In genomic region chr4:66606908-66607307, GRCh38 we compare ENCODE assay signal across 22 cellular contexts.
"Had no signal": no experiment of that assay in that cellular context is flagged by ENCODE, and none has a peak within 500 bp of the region (broad histone marks: within the 10 kb centered on the region; RNA-seq: fewer than 3 reads in every experiment).

No MANE protein-coding gene starts in this region.

- H3K4me3 ChIP-seq: coronary artery, esophagus squamous epithelium, psoas muscle, right lobe of liver, smooth muscle cell, transverse colon had no signal

- H3K4me2 ChIP-seq: smooth muscle cell had no signal

- ATAC-seq: activated T-cell treated with anti-CD3 and anti-CD28 coated beads, Interleukin-2, amount 50 U/mL, for 72 hours; psoas muscle; right lobe of liver; stimulated activated naive CD8-positive, alpha-beta T cell treated with anti-CD3 and anti-CD28 coated beads, Interleukin-15, Interleukin-2, amounts not matched to agents 100 U/mL and 50 U/mL, for 24 hours had no signal

- DNase-seq: activated CD4-positive, alpha-beta T cell treated with anti-CD3 and anti-CD28 coated beads, Interleukin-2, amount 10 ng/mL, durations not matched to agents 24 days and 14 days; activated CD4-positive, CD25-positive, alpha-beta regulatory T cell; activated CD8-positive, alpha-beta memory T cell treated with anti-CD3 and anti-CD28 coated beads, Interleukin-2, amount 50 U/mL, for 48 hours; activated gamma-delta T cell treated with Interleukin-2 at 50 U/mL for 16 hours; activated T-cell treated with anti-CD3 and anti-CD28 coated beads, Interleukin-2, amount 50 U/mL, for 72 hours; amniotic stem cell; brain microvascular endothelial cell; esophagus squamous epithelium; hippocampal formation; immature natural killer cell; psoas muscle; right lobe of liver; stimulated activated CD4-positive, alpha-beta T cell treated with anti-CD3 and anti-CD28 coated beads, Interleukin-4, amount 100 ng/mL, for 4 hours; stimulated activated CD8-positive, alpha-beta memory T cell treated with anti-CD3 and anti-CD28 coated beads, Interleukin-4, amount 100 ng/mL, for 48 hours; stimulated activated naive CD8-positive, alpha-beta T cell treated with anti-CD3 and anti-CD28 coated beads, Interleukin-15, Interleukin-2, amounts not matched to agents 100 U/mL and 50 U/mL, for 24 hours; transverse colon had no signal

- H3K36me3 ChIP-seq: brain microvascular endothelial cell, esophagus squamous epithelium, right lobe of liver, transverse colon had no signal

- H3K27ac Mint-ChIP-seq: activated CD4-positive, alpha-beta T cell treated with anti-CD3 and anti-CD28 coated beads, Interleukin-2, amount 10 ng/mL, durations not matched to agents 24 days and 14 days; activated naive CD8-positive, alpha-beta T cell; activated T-cell treated with anti-CD3 and anti-CD28 coated beads, Interleukin-2, amount 50 U/mL, for 72 hours; immature natural killer cell had no signal

- H3K27me3 ChIP-seq: brain microvascular endothelial cell, esophagus squamous epithelium, right lobe of liver, transverse colon had no signal

- H3K9me3 ChIP-seq: esophagus squamous epithelium, psoas muscle, right lobe of liver, transverse colon had no signal

- H3K27ac ChIP-seq: brain microvascular endothelial cell, coronary artery, esophagus squamous epithelium, psoas muscle, right lobe of liver, transverse colon had no signal

- H3K4me3 Mint-ChIP-seq: activated CD4-positive, alpha-beta T cell treated with anti-CD3 and anti-CD28 coated beads, Interleukin-2, amount 10 ng/mL, durations not matched to agents 24 days and 14 days; activated naive CD8-positive, alpha-beta T cell; activated T-cell treated with anti-CD3 and anti-CD28 coated beads, Interleukin-2, amount 50 U/mL, for 72 hours; central memory CD8-positive, alpha-beta T cell; immature natural killer cell had no signal

- H3K36me3 Mint-ChIP-seq: activated naive CD8-positive, alpha-beta T cell; immature natural killer cell had no signal

- H3K4me1 ChIP-seq: esophagus squamous epithelium, psoas muscle, right lobe of liver, transverse colon had no signal

- H3K27me3 Mint-ChIP-seq: activated CD4-positive, alpha-beta T cell treated with anti-CD3 and anti-CD28 coated beads, Interleukin-2, amount 10 ng/mL, durations not matched to agents 24 days and 14 days; activated naive CD8-positive, alpha-beta T cell; central memory CD8-positive, alpha-beta T cell had no signal

- H3K4me1 Mint-ChIP-seq: activated CD4-positive, alpha-beta T cell treated with anti-CD3 and anti-CD28 coated beads, Interleukin-2, amount 10 ng/mL, durations not matched to agents 24 days and 14 days; central memory CD8-positive, alpha-beta T cell; immature natural killer cell had no signal

- H3K9me3 Mint-ChIP-seq: activated CD4-positive, alpha-beta T cell treated with anti-CD3 and anti-CD28 coated beads, Interleukin-2, amount 10 ng/mL, durations not matched to agents 24 days and 14 days had no signal

- FAIRE-seq: endothelial cell of umbilical vein, TTC549 had no signal
